Comparison of ENCODE assay signal across 22 cellular contexts in the genomic region with DNA sequence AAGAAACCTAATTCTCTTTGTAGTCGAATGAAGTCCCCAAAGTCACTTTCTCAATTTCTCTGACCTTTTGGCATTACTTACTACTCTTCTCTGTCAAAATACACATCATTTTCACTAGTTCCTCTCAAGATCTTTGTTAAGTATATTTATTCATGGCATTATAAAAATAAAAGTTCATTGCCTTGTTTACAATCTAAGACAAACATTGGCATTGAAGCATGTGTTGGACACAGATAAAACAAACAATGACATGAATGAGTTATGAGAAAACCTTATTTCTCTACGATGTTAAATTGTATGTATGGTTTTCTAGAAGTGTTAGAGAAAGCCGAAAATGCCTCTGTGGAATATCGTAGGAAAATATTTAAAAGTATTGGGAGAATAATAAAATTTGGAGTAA. TPM values are rescaled to one million over a fixed set of nuclear protein-coding genes. Genes with fewer than 3 reads are reported as not detected.
DNase-seq lines count a peak whose midpoint lies in the region; FAIRE-seq and TF ChIP-seq lines count a peak whose summit lies in the region.
"Had no signal": no experiment of that assay in that cellular context is flagged by ENCODE, and none has a peak within 500 bp of the region (broad histone marks: within the 10 kb centered on the region; RNA-seq: fewer than 3 reads in every experiment).

No MANE protein-coding gene starts in this region.

- no peak for FAIRE-seq in RCC 7860 (lab: Jason Lieb, UNC)
- FAIRE-seq: A204.1, GM12891, GM18507 had no signal

- no peaks in the 10 kb centered on the region for H3K4me1 Mint-ChIP-seq in chondrocyte (ENCODE audit: low read depth)
- H3K4me1 Mint-ChIP-seq: B cell; CD4-positive, CD25-positive, alpha-beta regulatory T cell; GM23338; H9 had no signal

- peak; percentile 96 for DNase-seq in DMS53 treated with DMSO at 0.1 percent for 48 hours (lab: John Stamatoyannopoulos, UW; ENCODE audit: unreplicated experiment)
- no peak for DNase-seq in DMS53 (lab: John Stamatoyannopoulos, UW)
- DNase-seq in SHP77 treated with DMSO at 0.1 percent for 48 hours (lab: John Stamatoyannopoulos, UW): peak; percentile 28
- DNase-seq in SHP77 (lab: John Stamatoyannopoulos, UW): no peak
- peak; percentile 1 for DNase-seq in RCC 7860 (ENCODE audit: low spot score)
- no peak for DNase-seq in chondrocyte (ENCODE audit: low spot score)
- no peak for DNase-seq in SW480 (ENCODE audit: low spot score)
- DNase-seq: Caco-2; CD4-positive, CD25-positive, alpha-beta regulatory T cell; CD8-positive, alpha-beta T cell; DMS153; DMS79 treated with DMSO at 0.1 percent for 48 hours; GF-D8; H9 had no signal

- no peak overlapping the region for H3K27ac Mint-ChIP-seq in chondrocyte (ENCODE audit: unreplicated experiment)
- H3K27ac Mint-ChIP-seq: B cell; CD4-positive, CD25-positive, alpha-beta regulatory T cell; CD8-positive, alpha-beta T cell; GM23338; H9 had no signal

- H3K36me3 Mint-ChIP-seq in chondrocyte (ENCODE audit: low read depth): no peaks in the 10 kb centered on the region
- H3K36me3 Mint-ChIP-seq: CD4-positive, CD25-positive, alpha-beta regulatory T cell; CD8-positive, alpha-beta T cell had no signal

- no peak overlapping the region for H3K4me3 Mint-ChIP-seq in chondrocyte (ENCODE audit: unreplicated experiment)
- H3K4me3 Mint-ChIP-seq: B cell; CD4-positive, CD25-positive, alpha-beta regulatory T cell; CD8-positive, alpha-beta T cell; GM23338; H9 had no signal

- peaks cover 12% of the 10 kb centered on the region for H3K27me3 Mint-ChIP-seq in chondrocyte (ENCODE audit: low read depth)
- H3K27me3 Mint-ChIP-seq: B cell; CD4-positive, CD25-positive, alpha-beta regulatory T cell had no signal

- no peak for TF ChIP-seq CTCF in chondrocyte (IDR thresholded peaks at IDR 0.05)

- H3K9me3 Mint-ChIP-seq in chondrocyte (ENCODE audit: low read depth): no peaks in the 10 kb centered on the region
- H3K9me3 Mint-ChIP-seq: CD8-positive, alpha-beta T cell; GM23338; H9 had no signal

RNA-seq across cellular contexts. Expression of gene OR51G1, which starts 8.6 kb away (rescaled TPM):
- total RNA-seq in chondrocyte: not detected in 3 replicates
- total RNA-seq: B cell; Caco-2; CD4-positive, CD25-positive, alpha-beta regulatory T cell; CD8-positive, alpha-beta T cell; Daoy; G401; GM23338; H4; H9 had no signal

RNA-seq across cellular contexts. Expression of gene OR51G2, which starts 13.6 kb away (rescaled TPM):
- total RNA-seq in chondrocyte: not detected in 3 replicates
- total RNA-seq: B cell; Caco-2; CD4-positive, CD25-positive, alpha-beta regulatory T cell; CD8-positive, alpha-beta T cell; Daoy; G401; GM23338; H4; H9 had no signal

RNA-seq across cellular contexts. Expression of gene OR51A4, which starts 14.7 kb away (rescaled TPM):
- total RNA-seq in chondrocyte: not detected in 3 replicates
- total RNA-seq: B cell; Caco-2; CD4-positive, CD25-positive, alpha-beta regulatory T cell; CD8-positive, alpha-beta T cell; Daoy; G401; GM23338; H4; H9 had no signal

RNA-seq across cellular contexts. Expression of gene OR51A2, which starts 22.8 kb away (rescaled TPM):
- total RNA-seq in chondrocyte: not detected in 3 replicates
- total RNA-seq: B cell; Caco-2; CD4-positive, CD25-positive, alpha-beta regulatory T cell; CD8-positive, alpha-beta T cell; Daoy; G401; GM23338; H4; H9 had no signal

RNA-seq across cellular contexts. Expression of gene OR51A7, which starts 29.2 kb away (rescaled TPM):
- total RNA-seq in chondrocyte: not detected in 3 replicates
- total RNA-seq: B cell; Caco-2; CD4-positive, CD25-positive, alpha-beta regulatory T cell; CD8-positive, alpha-beta T cell; Daoy; G401; GM23338; H4; H9 had no signal

Comparison
In these comparisons a context has a peak if more than half of its experiments do, and no peak if none do; other contexts are left out.
1. DNase-seq: peak in DMS53 treated with DMSO at 0.1 percent for 48 hours (single experiment), SHP77 treated with DMSO at 0.1 percent for 48 hours (single experiment) and RCC 7860 (single experiment); none in DMS53 (single experiment), SHP77 (0 of 2), chondrocyte (single experiment) and SW480 (single experiment).